1 cellular context compared by ENCODE assay signal in the genomic region with DNA sequence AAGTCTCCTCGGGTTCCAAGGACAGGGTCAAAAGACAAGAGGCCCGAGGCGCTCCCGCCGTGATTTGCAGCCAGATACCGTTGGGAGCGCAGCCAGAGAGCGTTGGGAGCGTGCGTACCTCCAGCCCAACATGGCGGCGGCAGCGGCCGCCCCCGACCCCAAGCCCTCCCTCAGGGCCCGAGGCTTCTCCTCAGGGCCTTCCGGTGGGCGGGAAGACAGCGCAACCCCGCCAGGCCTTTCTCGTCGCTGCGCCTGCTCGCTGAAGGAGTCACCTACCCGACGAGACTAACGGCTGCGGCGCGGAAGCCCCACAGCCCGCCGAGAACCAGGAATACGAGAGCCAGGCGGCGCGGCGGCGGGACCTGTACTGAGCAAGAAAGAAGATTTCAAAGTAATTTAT.
TF ChIP-seq lines count a peak whose summit lies in the region.

No MANE protein-coding gene starts in this region.

TF ChIP-seq in GM23338, 12 proteins besides CTCF, POLR2A, EP300 and RAD21 (continued from another document):
- TF ChIP-seq, protein P1, sequence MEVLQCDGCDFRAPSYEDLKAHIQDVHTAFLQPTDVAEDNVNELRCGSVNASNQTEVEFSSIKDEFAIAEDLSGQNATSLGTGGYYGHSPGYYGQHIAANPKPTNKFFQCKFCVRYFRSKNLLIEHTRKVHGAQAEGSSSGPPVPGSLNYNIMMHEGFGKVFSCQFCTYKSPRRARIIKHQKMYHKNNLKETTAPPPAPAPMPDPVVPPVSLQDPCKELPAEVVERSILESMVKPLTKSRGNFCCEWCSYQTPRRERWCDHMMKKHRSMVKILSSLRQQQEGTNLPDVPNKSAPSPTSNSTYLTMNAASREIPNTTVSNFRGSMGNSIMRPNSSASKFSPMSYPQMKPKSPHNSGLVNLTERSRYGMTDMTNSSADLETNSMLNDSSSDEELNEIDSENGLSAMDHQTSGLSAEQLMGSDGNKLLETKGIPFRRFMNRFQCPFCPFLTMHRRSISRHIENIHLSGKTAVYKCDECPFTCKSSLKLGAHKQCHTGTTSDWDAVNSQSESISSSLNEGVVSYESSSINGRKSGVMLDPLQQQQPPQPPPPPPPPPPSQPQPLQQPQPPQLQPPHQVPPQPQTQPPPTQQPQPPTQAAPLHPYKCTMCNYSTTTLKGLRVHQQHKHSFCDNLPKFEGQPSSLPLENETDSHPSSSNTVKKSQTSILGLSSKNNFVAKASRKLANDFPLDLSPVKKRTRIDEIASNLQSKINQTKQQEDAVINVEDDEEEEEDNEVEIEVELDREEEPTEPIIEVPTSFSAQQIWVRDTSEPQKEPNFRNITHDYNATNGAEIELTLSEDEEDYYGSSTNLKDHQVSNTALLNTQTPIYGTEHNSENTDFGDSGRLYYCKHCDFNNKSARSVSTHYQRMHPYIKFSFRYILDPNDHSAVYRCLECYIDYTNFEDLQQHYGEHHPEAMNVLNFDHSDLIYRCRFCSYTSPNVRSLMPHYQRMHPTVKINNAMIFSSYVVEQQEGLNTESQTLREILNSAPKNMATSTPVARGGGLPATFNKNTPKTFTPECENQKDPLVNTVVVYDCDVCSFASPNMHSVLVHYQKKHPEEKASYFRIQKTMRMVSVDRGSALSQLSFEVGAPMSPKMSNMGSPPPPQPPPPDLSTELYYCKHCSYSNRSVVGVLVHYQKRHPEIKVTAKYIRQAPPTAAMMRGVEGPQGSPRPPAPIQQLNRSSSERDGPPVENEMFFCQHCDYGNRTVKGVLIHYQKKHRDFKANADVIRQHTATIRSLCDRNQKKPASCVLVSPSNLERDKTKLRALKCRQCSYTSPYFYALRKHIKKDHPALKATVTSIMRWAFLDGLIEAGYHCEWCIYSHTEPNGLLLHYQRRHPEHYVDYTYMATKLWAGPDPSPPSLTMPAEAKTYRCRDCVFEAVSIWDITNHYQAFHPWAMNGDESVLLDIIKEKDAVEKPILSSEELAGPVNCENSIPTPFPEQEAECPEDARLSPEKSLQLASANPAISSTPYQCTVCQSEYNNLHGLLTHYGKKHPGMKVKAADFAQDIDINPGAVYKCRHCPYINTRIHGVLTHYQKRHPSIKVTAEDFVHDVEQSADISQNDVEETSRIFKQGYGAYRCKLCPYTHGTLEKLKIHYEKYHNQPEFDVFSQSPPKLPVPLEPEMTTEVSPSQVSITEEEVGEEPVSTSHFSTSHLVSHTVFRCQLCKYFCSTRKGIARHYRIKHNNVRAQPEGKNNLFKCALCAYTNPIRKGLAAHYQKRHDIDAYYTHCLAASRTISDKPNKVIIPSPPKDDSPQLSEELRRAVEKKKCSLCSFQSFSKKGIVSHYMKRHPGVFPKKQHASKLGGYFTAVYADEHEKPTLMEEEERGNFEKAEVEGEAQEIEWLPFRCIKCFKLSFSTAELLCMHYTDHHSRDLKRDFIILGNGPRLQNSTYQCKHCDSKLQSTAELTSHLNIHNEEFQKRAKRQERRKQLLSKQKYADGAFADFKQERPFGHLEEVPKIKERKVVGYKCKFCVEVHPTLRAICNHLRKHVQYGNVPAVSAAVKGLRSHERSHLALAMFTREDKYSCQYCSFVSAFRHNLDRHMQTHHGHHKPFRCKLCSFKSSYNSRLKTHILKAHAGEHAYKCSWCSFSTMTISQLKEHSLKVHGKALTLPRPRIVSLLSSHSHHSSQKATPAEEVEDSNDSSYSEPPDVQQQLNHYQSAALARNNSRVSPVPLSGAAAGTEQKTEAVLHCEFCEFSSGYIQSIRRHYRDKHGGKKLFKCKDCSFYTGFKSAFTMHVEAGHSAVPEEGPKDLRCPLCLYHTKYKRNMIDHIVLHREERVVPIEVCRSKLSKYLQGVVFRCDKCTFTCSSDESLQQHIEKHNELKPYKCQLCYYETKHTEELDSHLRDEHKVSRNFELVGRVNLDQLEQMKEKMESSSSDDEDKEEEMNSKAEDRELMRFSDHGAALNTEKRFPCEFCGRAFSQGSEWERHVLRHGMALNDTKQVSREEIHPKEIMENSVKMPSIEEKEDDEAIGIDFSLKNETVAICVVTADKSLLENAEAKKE (CRISPR knock-in tag; IDR thresholded peaks at IDR 0.05), result no peak
- TF ChIP-seq NANOG (IDR thresholded peaks at IDR 0.05; ENCODE audit: borderline replicate concordance) (no peak), CREB1 (CRISPR knock-in tag; IDR thresholded peaks at IDR 0.05; ENCODE audit: low read depth) (no peak), ZNF114 (CRISPR knock-in tag; IDR thresholded peaks at IDR 0.05) (no peak), STAT1 (IDR thresholded peaks at IDR 0.05; ENCODE audit: unreplicated experiment) (no peak), ZNF331 (CRISPR knock-in tag; IDR thresholded peaks at IDR 0.05; ENCODE audit: low read depth) (no peak), POLR2AphosphoS5 (IDR thresholded peaks at IDR 0.05; ENCODE audit: low read depth) (no peak), JUNB (IDR thresholded peaks at IDR 0.05; ENCODE audit: unreplicated experiment) (no peak), EZH2phosphoT487 (IDR thresholded peaks at IDR 0.05; ENCODE audit: unreplicated experiment) (no peak)
- TF ChIP-seq, protein P2, sequence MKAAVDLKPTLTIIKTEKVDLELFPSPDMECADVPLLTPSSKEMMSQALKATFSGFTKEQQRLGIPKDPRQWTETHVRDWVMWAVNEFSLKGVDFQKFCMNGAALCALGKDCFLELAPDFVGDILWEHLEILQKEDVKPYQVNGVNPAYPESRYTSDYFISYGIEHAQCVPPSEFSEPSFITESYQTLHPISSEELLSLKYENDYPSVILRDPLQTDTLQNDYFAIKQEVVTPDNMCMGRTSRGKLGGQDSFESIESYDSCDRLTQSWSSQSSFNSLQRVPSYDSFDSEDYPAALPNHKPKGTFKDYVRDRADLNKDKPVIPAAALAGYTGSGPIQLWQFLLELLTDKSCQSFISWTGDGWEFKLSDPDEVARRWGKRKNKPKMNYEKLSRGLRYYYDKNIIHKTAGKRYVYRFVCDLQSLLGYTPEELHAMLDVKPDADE (IDR thresholded peaks at IDR 0.05), result no peak
- TF ChIP-seq, protein P3, sequence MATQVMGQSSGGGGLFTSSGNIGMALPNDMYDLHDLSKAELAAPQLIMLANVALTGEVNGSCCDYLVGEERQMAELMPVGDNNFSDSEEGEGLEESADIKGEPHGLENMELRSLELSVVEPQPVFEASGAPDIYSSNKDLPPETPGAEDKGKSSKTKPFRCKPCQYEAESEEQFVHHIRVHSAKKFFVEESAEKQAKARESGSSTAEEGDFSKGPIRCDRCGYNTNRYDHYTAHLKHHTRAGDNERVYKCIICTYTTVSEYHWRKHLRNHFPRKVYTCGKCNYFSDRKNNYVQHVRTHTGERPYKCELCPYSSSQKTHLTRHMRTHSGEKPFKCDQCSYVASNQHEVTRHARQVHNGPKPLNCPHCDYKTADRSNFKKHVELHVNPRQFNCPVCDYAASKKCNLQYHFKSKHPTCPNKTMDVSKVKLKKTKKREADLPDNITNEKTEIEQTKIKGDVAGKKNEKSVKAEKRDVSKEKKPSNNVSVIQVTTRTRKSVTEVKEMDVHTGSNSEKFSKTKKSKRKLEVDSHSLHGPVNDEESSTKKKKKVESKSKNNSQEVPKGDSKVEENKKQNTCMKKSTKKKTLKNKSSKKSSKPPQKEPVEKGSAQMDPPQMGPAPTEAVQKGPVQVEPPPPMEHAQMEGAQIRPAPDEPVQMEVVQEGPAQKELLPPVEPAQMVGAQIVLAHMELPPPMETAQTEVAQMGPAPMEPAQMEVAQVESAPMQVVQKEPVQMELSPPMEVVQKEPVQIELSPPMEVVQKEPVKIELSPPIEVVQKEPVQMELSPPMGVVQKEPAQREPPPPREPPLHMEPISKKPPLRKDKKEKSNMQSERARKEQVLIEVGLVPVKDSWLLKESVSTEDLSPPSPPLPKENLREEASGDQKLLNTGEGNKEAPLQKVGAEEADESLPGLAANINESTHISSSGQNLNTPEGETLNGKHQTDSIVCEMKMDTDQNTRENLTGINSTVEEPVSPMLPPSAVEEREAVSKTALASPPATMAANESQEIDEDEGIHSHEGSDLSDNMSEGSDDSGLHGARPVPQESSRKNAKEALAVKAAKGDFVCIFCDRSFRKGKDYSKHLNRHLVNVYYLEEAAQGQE (IDR thresholded peaks at IDR 0.05; ENCODE audit: unreplicated experiment), result no peak
